Comparison of ENCODE assay signal across 1 cellular context in genomic region chr6:35727935-35728662, GRCh38.
A peak's percentile ranks its signal among the peaks of the same experiment; 100 is the strongest.
TF ChIP-seq lines count a peak whose summit lies in the region.

No MANE protein-coding gene starts in this region.

TF ChIP-seq in SK-N-SH, 30 proteins besides CTCF, POLR2A, EP300 and RAD21 (continued from another document):
- TF ChIP-seq MAX (IDR thresholded peaks at IDR 0.05; ENCODE audit: low read depth), result 0 out of 2 replicates have a peak, but pooled peaks have one; percentile 55
- TF ChIP-seq RCOR1 (IDR thresholded peaks at IDR 0.05; ENCODE audit: low read length), result no peak
- TF ChIP-seq, protein P1, sequence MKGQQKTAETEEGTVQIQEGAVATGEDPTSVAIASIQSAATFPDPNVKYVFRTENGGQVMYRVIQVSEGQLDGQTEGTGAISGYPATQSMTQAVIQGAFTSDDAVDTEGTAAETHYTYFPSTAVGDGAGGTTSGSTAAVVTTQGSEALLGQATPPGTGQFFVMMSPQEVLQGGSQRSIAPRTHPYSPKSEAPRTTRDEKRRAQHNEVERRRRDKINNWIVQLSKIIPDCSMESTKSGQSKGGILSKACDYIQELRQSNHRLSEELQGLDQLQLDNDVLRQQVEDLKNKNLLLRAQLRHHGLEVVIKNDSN (IDR thresholded peaks at IDR 0.05; ENCODE audit: borderline replicate concordance, low read depth), result peak; percentile 19; the same call in 1 of the 2 replicates
- no peak for TF ChIP-seq IRF3 (IDR thresholded peaks at IDR 0.05; ENCODE audit: low read depth, low read length)
- TF ChIP-seq NFIC (IDR thresholded peaks at IDR 0.05; ENCODE audit: borderline replicate concordance), result peak; percentile 73
- TF ChIP-seq, protein P2, sequence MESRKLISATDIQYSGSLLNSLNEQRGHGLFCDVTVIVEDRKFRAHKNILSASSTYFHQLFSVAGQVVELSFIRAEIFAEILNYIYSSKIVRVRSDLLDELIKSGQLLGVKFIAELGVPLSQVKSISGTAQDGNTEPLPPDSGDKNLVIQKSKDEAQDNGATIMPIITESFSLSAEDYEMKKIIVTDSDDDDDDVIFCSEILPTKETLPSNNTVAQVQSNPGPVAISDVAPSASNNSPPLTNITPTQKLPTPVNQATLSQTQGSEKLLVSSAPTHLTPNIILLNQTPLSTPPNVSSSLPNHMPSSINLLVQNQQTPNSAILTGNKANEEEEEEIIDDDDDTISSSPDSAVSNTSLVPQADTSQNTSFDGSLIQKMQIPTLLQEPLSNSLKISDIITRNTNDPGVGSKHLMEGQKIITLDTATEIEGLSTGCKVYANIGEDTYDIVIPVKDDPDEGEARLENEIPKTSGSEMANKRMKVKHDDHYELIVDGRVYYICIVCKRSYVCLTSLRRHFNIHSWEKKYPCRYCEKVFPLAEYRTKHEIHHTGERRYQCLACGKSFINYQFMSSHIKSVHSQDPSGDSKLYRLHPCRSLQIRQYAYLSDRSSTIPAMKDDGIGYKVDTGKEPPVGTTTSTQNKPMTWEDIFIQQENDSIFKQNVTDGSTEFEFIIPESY (IDR thresholded peaks at IDR 0.05; ENCODE audit: borderline replicate concordance, low read depth), result peak; percentile 72; the same call in 1 of the 2 replicates
